In the genomic region with DNA sequence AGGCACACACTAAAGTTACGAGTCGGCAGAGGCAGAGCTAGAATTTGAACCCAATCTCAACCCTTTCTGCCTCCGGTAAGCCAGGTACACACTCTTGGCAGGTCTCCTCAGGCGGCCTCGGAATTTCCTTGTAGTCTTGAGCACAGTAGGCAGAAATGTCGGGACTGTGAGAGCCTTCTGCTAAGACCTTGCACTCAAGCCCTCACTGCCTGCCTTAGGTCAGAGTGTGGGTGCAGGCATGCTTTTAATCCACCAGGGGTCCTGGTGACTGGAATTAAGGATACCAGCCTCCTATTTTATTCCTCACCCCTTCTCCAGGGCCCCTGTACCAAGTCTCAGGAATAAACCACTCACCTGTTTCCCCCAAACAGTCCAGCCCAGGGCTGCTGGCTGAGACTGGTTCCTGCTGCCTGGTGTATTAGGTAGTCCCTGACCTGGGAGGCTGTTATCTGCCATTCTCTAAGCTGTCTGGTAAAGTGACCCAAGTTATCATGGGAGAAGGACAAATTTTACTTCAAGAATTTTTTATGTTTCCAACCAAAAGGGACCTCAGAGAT, we compare ENCODE assay signal across 8 cellular contexts. TPM values are rescaled to one million over a fixed set of nuclear protein-coding genes. Genes with fewer than 3 reads are reported as not detected.
A peak's percentile ranks its signal among the peaks of the same experiment; 100 is the strongest.
DNase-seq lines count a peak whose midpoint lies in the region; ATAC-seq and TF ChIP-seq lines count a peak whose summit lies in the region.

No MANE protein-coding gene starts in this region.

- intact Hi-C loops in A673 (cut with micrococcal nuclease; ENCODE audit: unreplicated experiment) (no loop called here), transverse colon (cut with DNase I; ENCODE audit: low total_unique reads) (no loop called here)

- POLR2A ChIA-PET in A673 (lab: Charles Lee; ENCODE audit: low non-redundant PET): no interaction called here
- POLR2A ChIA-PET in activated CD4-positive, alpha-beta memory T cell treated with anti-CD3 and anti-CD28 coated beads, Interleukin-2, amount 10 ng/mL, durations not matched to agents 7 days and 5 days (lab: Charles Lee): interaction anchor here (0.8 to 2.0 kb wide), 13 partner anchors 9 to 520 kb away, joined by 3 to 11 read pairs (median 4); a partner anchor contains a TSS

- peak overlapping the region; percentile 94 for H3K4me3 Mint-ChIP-seq in activated CD4-positive, alpha-beta memory T cell treated with anti-CD3 and anti-CD28 coated beads, Interleukin-2, amount 10 ng/mL, durations not matched to agents 7 days and 5 days
- H3K4me3 Mint-ChIP-seq in nephron: peak overlapping the region; percentile 95 to 98 (median 96)

- peaks cover 22% of the 10 kb centered on the region for H3K36me3 Mint-ChIP-seq in activated CD4-positive, alpha-beta memory T cell treated with anti-CD3 and anti-CD28 coated beads, Interleukin-2, amount 10 ng/mL, durations not matched to agents 7 days and 5 days (ENCODE audit: low read depth)
- H3K36me3 Mint-ChIP-seq in nephron (ENCODE audit: low read depth): peaks cover 18% of the 10 kb centered on the region

- CTCF ChIA-PET in A673 (lab: Charles Lee): interaction anchor here (1.0 to 1.3 kb wide), 3 partner anchors 10 to 228 kb away, joined by 3 to 5 read pairs (median 4); no protein-coding TSS in a partner anchor
- CTCF ChIA-PET in activated CD4-positive, alpha-beta memory T cell treated with anti-CD3 and anti-CD28 coated beads, Interleukin-2, amount 10 ng/mL, durations not matched to agents 7 days and 5 days (lab: Charles Lee): interaction anchor here (0.6 to 2.5 kb wide), 15 partner anchors 8 to 1191 kb away, joined by 3 to 28 read pairs (median 9); a partner anchor contains a TSS

- H3K27me3 ChIP-seq in A673 (replicated peaks; ENCODE audit: insufficient read depth, low read depth, low read length, poor library complexity) (no peaks in the 10 kb centered on the region), transverse colon (no peaks in the 10 kb centered on the region)

- H3K9me3 Mint-ChIP-seq in activated CD4-positive, alpha-beta memory T cell treated with anti-CD3 and anti-CD28 coated beads, Interleukin-2, amount 10 ng/mL, durations not matched to agents 7 days and 5 days: no peaks in the 10 kb centered on the region
- no peaks in the 10 kb centered on the region for H3K9me3 Mint-ChIP-seq in nephron

- H3K27ac Mint-ChIP-seq in activated CD4-positive, alpha-beta memory T cell treated with anti-CD3 and anti-CD28 coated beads, Interleukin-2, amount 10 ng/mL, durations not matched to agents 7 days and 5 days: peak overlapping the region; percentile 87
- peak overlapping the region; percentile 34 to 97 (median 68) for H3K27ac Mint-ChIP-seq in nephron

- H3K27ac ChIP-seq in A673 (ENCODE audit: low read depth, low read length, poor library complexity, severe bottlenecking): peak overlapping the region; percentile 52
- H3K27ac ChIP-seq in transverse colon: peak overlapping the region; percentile 79 to 88 (median 88)

- DNase-seq in A673 (ENCODE audit: low spot score) (peak; percentile 81), GM10266 (ENCODE audit: extremely low spot score) (peak; percentile 74), NCI-H2171 treated with DMSO at 0.1 percent for 48 hours (lab: John Stamatoyannopoulos, UW) (peak; percentile 64), erythroblast (lab: John Stamatoyannopoulos, UW) (peak; percentile 76 to 77), transverse colon (peak; percentile 45)
- DNase-seq in activated CD4-positive, alpha-beta memory T cell treated with anti-CD3 and anti-CD28 coated beads, Interleukin-2, amount 10 ng/mL, durations not matched to agents 7 days and 5 days: peak; percentile 60

- TF ChIP-seq EP300 in transverse colon (IDR thresholded peaks at IDR 0.05; ENCODE audit: low read depth): no peak

- H3K4me1 Mint-ChIP-seq in activated CD4-positive, alpha-beta memory T cell treated with anti-CD3 and anti-CD28 coated beads, Interleukin-2, amount 10 ng/mL, durations not matched to agents 7 days and 5 days: peaks cover 36% of the 10 kb centered on the region
- H3K4me1 Mint-ChIP-seq in nephron: peaks cover 63% of the 10 kb centered on the region

- peaks cover 4% of the 10 kb centered on the region for H3K27me3 Mint-ChIP-seq in activated CD4-positive, alpha-beta memory T cell treated with anti-CD3 and anti-CD28 coated beads, Interleukin-2, amount 10 ng/mL, durations not matched to agents 7 days and 5 days
- peaks cover 10% of the 10 kb centered on the region for H3K27me3 Mint-ChIP-seq in nephron (ENCODE audit: low read depth)

- WGBS in transverse colon (ENCODE audit: low coverage in 1 of 2), 2 donors: 0% methylated on average over 6 of the region's 6 CpGs; no CpG with 5 or more reads in 1 of the 2 donors

- H3K4me1 ChIP-seq in A673 (ENCODE audit: insufficient read depth, low read length, poor library complexity, severe bottlenecking) (peaks cover 4% of the 10 kb centered on the region), transverse colon (peaks cover 2 to 36% (median 16%) of the 10 kb centered on the region in 4 donors)

- H3K4me3 ChIP-seq in A673 (ENCODE audit: low read depth, low read length, poor library complexity, severe bottlenecking): peak overlapping the region; percentile 76
- H3K4me3 ChIP-seq in transverse colon: peak overlapping the region; percentile 50 to 88 (median 74)

- TF ChIP-seq POLR2A in erythroblast (IDR thresholded peaks at IDR 0.05; ENCODE audit: low read length): no peak
- TF ChIP-seq POLR2A in transverse colon (IDR thresholded peaks at IDR 0.05): no peak

- in situ Hi-C loops in transverse colon (cut with MboI; ENCODE audit: low pct_ligation_motif_present in 1 of 4, low pct_unique_long_range_greater_than_20kb in 1 of 4, low sequenced_read_pairs in 3 of 4): loop anchor here in 2 of 4 donors (25.0 kb wide), 2 partner anchors 99 to 251 kb away; no protein-coding TSS in a partner anchor

- H3K9me3 ChIP-seq in A673 (ENCODE audit: low read depth, low read length, poor library complexity, severe bottlenecking) (no peaks in the 10 kb centered on the region), transverse colon (no peaks in the 10 kb centered on the region)

- peak; percentile 41 for ATAC-seq in HG02938 (IDR thresholded peaks at IDR 0.05; ENCODE audit: unreplicated experiment)

- peak; percentile 53 for TF ChIP-seq CTCF in A673 (conservative IDR thresholded peaks at IDR 0.05; ENCODE audit: low read depth, low read length)
- TF ChIP-seq CTCF in GM10266 (IDR thresholded peaks at IDR 0.05; ENCODE audit: control insufficient read depth, insufficient read depth, low read depth, missing control alignments): peak; percentile 53
- TF ChIP-seq CTCF in nephron (IDR thresholded peaks at IDR 0.05; ENCODE audit: unreplicated experiment in 3 of 3): peak; percentile 51 to 55 (median 54)
- TF ChIP-seq CTCF in transverse colon (IDR thresholded peaks at IDR 0.05): peak; percentile 39 to 63 (median 56)

- BruUV-seq in A673 (replicated peaks; lab: Mats Ljungman, UMichigan): no TSS peak

- H3K36me3 ChIP-seq in A673 (ENCODE audit: insufficient read depth, low read length, poor library complexity, severe bottlenecking): no peaks in the 10 kb centered on the region
- H3K36me3 ChIP-seq in transverse colon: peaks cover 0 to 5% (median 0%) of the 10 kb centered on the region in 4 donors

RNA-seq across cellular contexts. Expression of a gene that starts 0.9 kb away (rescaled TPM):
- total RNA-seq in A673 (2021) (148 and 152 TPM in 2 replicates), transverse colon (100 to 1,000 TPM in 1 of 4 donors, 10 to 100 TPM in 3; 25.5 to 128 (median 63.2) TPM)
- total RNA-seq in activated CD4-positive, alpha-beta memory T cell treated with anti-CD3 and anti-CD28 coated beads, Interleukin-2, amount 10 ng/mL, durations not matched to agents 7 days and 5 days: 100 to 1,000 TPM; 124 to 140 TPM

RNA-seq across cellular contexts. Expression of a gene that starts 33.3 kb away (rescaled TPM):
- 6.5 and 7.8 TPM in 2 replicates for total RNA-seq in A673 (2021)
- not detected for total RNA-seq in activated CD4-positive, alpha-beta memory T cell treated with anti-CD3 and anti-CD28 coated beads, Interleukin-2, amount 10 ng/mL, durations not matched to agents 7 days and 5 days
- 100 to 1,000 TPM in 1 of 4 donors, 10 to 100 TPM in 3; 21.3 to 234 (median 57.9) TPM for total RNA-seq in transverse colon

RNA-seq across cellular contexts. Expression of a gene that starts 47.0 kb away (rescaled TPM):
- total RNA-seq in A673 (2021): not detected in 2 replicates
- total RNA-seq in activated CD4-positive, alpha-beta memory T cell treated with anti-CD3 and anti-CD28 coated beads, Interleukin-2, amount 10 ng/mL, durations not matched to agents 7 days and 5 days: under 1 TPM; 0.20 to 0.33 TPM
- under 1 TPM in 3 of 4 donors, not detected in 1; 0.32 to 0.75 (median 0.68) TPM for total RNA-seq in transverse colon

Comparison
In these comparisons a context has a peak if more than half of its experiments do, and no peak if none do; other contexts are left out.
1. Peak in every context shown above with its lines: DNase-seq, ATAC-seq, H3K4me3 ChIP-seq and H3K27ac ChIP-seq.